In the genomic region with DNA sequence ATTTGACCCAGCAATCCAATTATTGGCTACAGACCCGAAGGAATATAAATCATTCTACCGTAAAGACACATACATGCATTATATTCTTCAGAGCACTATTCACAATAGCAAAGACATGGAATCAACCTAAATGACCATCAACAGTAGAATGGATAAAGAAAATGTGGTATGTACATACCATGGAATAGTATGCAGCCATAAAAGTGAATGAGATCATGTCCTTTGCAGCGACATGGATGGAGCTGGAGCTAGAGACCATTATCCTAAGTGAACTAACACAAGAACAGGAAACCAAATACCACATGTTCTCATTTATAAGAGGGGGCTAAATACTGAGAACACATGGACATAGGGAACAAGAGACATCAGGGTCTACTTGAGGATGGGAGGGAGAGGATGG, we compare ENCODE assay signal across 7 cellular contexts.
"Had no signal": no experiment of that assay in that cellular context is flagged by ENCODE, and none has a peak within 500 bp of the region (broad histone marks: within the 10 kb centered on the region; RNA-seq: fewer than 3 reads in every experiment).

No MANE protein-coding gene starts in this region.

- FAIRE-seq: HepG2 had no signal

- H3K9me3 ChIP-seq: HAP-1 had no signal

- H3K27ac ChIP-seq: GM23248, HL-60 had no signal

- H2AFZ ChIP-seq: GM23248 had no signal

- H3K4me1 ChIP-seq: HAP-1 had no signal

- DNase-seq: GOT3, H7, KG1 had no signal

- H3K36me3 ChIP-seq: HAP-1 had no signal

- H3K9ac ChIP-seq: GM23248 had no signal

- ATAC-seq: HepG2 had no signal

- H3K4me3 ChIP-seq: GM23248, HAP-1 had no signal
